20 cellular contexts compared by ENCODE assay signal in the genomic region with DNA sequence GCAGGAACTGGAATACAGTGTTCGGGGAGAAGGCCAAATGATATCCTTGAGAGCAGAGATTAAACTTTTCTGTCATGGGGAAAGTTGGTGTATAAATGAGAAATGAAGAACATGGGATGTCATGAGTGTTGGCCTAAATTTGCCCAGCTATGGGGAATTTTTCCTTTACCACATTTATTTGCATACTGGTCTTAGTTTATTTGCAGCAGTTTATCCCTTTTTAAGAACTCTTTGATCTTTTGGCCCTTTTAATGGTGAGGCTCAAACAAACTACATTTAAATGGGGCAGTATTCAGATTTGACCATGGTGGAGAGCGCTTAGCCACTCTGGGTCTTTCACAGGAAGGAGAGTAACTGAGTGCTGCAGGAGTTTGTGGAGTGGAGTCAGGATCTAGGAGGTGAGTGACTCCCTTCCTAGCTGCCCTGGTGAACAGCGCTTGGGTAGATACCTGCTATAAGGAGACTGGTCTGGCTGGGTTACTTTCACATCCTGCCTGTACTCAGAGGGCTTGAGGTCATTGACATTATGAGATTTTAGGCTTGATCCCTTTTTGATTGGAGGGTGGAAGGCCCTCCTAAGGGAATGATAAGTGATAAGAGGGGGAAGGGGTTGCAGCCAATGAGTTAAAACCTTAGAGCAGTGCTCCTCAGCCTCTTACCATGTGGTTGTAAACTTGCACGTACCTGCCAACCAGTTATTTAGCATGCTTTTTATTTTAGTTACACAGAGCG. TPM values are rescaled to one million over a fixed set of nuclear protein-coding genes. Genes with fewer than 3 reads are reported as not detected.
A peak's percentile ranks its signal among the peaks of the same experiment; 100 is the strongest.
DNase-seq lines count a peak whose midpoint lies in the region; ATAC-seq and TF ChIP-seq lines count a peak whose summit lies in the region.
"Had no signal": no experiment of that assay in that cellular context is flagged by ENCODE, and none has a peak within 500 bp of the region (broad histone marks: within the 10 kb centered on the region; RNA-seq: fewer than 3 reads in every experiment).

No MANE protein-coding gene starts in this region.

- no peak overlapping the region for H3K4me3 Mint-ChIP-seq in activated naive CD4-positive, alpha-beta T cell treated with anti-CD3 and anti-CD28 coated beads for 36 hours
- H3K4me3 Mint-ChIP-seq in central memory CD8-positive, alpha-beta T cell: no peak overlapping the region

- peaks cover 87% of the 10 kb centered on the region for H3K36me3 Mint-ChIP-seq in activated naive CD4-positive, alpha-beta T cell treated with anti-CD3 and anti-CD28 coated beads for 36 hours (ENCODE audit: low read depth)
- peaks cover 96% of the 10 kb centered on the region for H3K36me3 Mint-ChIP-seq in central memory CD8-positive, alpha-beta T cell (ENCODE audit: insufficient read depth)

- H3K9me3 Mint-ChIP-seq in activated naive CD4-positive, alpha-beta T cell treated with anti-CD3 and anti-CD28 coated beads for 36 hours: no peaks in the 10 kb centered on the region
- no peaks in the 10 kb centered on the region for H3K9me3 Mint-ChIP-seq in central memory CD8-positive, alpha-beta T cell

- in situ Hi-C loops in Panc1 (cut with HindIII; ENCODE audit: low pct_unique_long_range_greater_than_20kb, low sequenced_read_pairs): no loop called here
- in situ Hi-C loops in ACHN (cut with HindIII; ENCODE audit: low pct_ligation_motif_present, low pct_unique_long_range_greater_than_20kb, low sequenced_read_pairs): no loop called here

- H3K9me3 ChIP-seq in Panc1 (ENCODE audit: control insufficient read depth, insufficient read depth, low read depth, low read length) (no peaks in the 10 kb centered on the region), spleen (no peaks in the 10 kb centered on the region), thyroid gland (no peaks in the 10 kb centered on the region)

- H3K36me3 ChIP-seq in Panc1 (ENCODE audit: control insufficient read depth, insufficient read depth, low read length): peaks cover 62% of the 10 kb centered on the region
- peaks cover 15 to 100% (median 98%) of the 10 kb centered on the region in 6 donors for H3K36me3 ChIP-seq in spleen
- peaks cover 91 to 94% of the 10 kb centered on the region in 2 donors for H3K36me3 ChIP-seq in thyroid gland

- no peak for DNase-seq in activated naive CD4-positive, alpha-beta T cell treated with anti-CD3 and anti-CD28 coated beads for 36 hours
- no peak for DNase-seq in activated naive CD4-positive, alpha-beta T cell treated with anti-CD3 and anti-CD28 coated beads, Interleukin-2, amount 50 U/mL, for 16 hours
- DNase-seq in Panc1 (ENCODE audit: low read depth, low spot score): no peak
- DNase-seq in central memory CD8-positive, alpha-beta T cell (ENCODE audit: low spot score in 2 of 2): no peak
- DNase-seq in spleen: peak; percentile 15
- no peak for DNase-seq in NCI-H82 (lab: John Stamatoyannopoulos, UW)
- DNase-seq in ACHN: no peak
- no peak for DNase-seq in thyroid gland
- DNase-seq: amniotic stem cell; hippocampal formation; kidney; NCI-H187; NK-92 treated with Interleukin-12 subunit alpha and Interleukin-12 subunit beta, amount 100 ng/mL, for 24 hours; RPMI8226; stimulated activated CD4-positive, alpha-beta T cell treated with anti-CD3 and anti-CD28 coated beads, Interleukin-1b, Interleukin-23, amount 100 ng/mL, for 48 hours; substantia nigra; SW 1271 had no signal

- H3K27ac ChIP-seq in Panc1 (ENCODE audit: low read length) (no peak overlapping the region), spleen (peak overlapping the region in 4 of 8 donors; percentile 11 to 66 (median 43)), thyroid gland (no peak overlapping the region)

- no peak for TF ChIP-seq POLR2A in spleen (IDR thresholded peaks at IDR 0.05)
- TF ChIP-seq POLR2A in thyroid gland (IDR thresholded peaks at IDR 0.05): no peak

- ATAC-seq in Panc1: 0 out of 2 replicates have a peak, but pooled peaks have one; percentile 21
- ATAC-seq in central memory CD8-positive, alpha-beta T cell (replicated peaks; ENCODE audit: extremely low read depth, poor library complexity, severe bottlenecking): no peak
- ATAC-seq: sciatic nerve had no signal

- no peaks in the 10 kb centered on the region for H3K4me1 ChIP-seq in Panc1 (ENCODE audit: control insufficient read depth, insufficient read depth, low read length)
- H3K4me1 ChIP-seq in spleen: peaks cover 0 to 98% (median 36%) of the 10 kb centered on the region in 6 donors
- H3K4me1 ChIP-seq in thyroid gland: no peaks in the 10 kb centered on the region

- POLR2A ChIA-PET in Panc1 (lab: Charles Lee): no interaction called here

- WGBS in spleen, 5 donors: 74 to 84% (median 82%) methylated on average over 5 of the region's 5 CpGs
- 87 to 90% methylated on average over 5 of the region's 5 CpGs for WGBS in thyroid gland, 2 donors

- H3K4me3 ChIP-seq in Panc1 (ENCODE audit: low read depth in 2 of 2, low read length in 2 of 2) (no peak overlapping the region), spleen (no peak overlapping the region), thyroid gland (replicated peaks in 1 of 3) (no peak overlapping the region)

- peaks cover 54% of the 10 kb centered on the region for H3K4me1 Mint-ChIP-seq in activated naive CD4-positive, alpha-beta T cell treated with anti-CD3 and anti-CD28 coated beads for 36 hours (ENCODE audit: low read depth)
- peaks cover 76% of the 10 kb centered on the region for H3K4me1 Mint-ChIP-seq in central memory CD8-positive, alpha-beta T cell

- CTCF ChIA-PET in activated naive CD4-positive, alpha-beta T cell treated with anti-CD3 and anti-CD28 coated beads for 36 hours (lab: Charles Lee): no interaction called here
- CTCF ChIA-PET in Panc1 (lab: Charles Lee): no interaction called here

- H3K27me3 ChIP-seq in Panc1 (ENCODE audit: control insufficient read depth, insufficient read depth, low read length): no peaks in the 10 kb centered on the region
- no peaks in the 10 kb centered on the region for H3K27me3 ChIP-seq in spleen (replicated peaks in 1 of 7)
- H3K27me3 ChIP-seq in thyroid gland: no peaks in the 10 kb centered on the region

- no peaks in the 10 kb centered on the region for H3K27me3 Mint-ChIP-seq in activated naive CD4-positive, alpha-beta T cell treated with anti-CD3 and anti-CD28 coated beads for 36 hours (ENCODE audit: low read depth)
- H3K27me3 Mint-ChIP-seq in central memory CD8-positive, alpha-beta T cell: no peaks in the 10 kb centered on the region

- intact Hi-C loops in activated naive CD4-positive, alpha-beta T cell treated with anti-CD3 and anti-CD28 coated beads for 36 hours (cut with micrococcal nuclease): no loop called here
- intact Hi-C loops in Panc1 (cut with micrococcal nuclease; ENCODE audit: unreplicated experiment) (no loop called here), spleen (cut with DNase I; ENCODE audit: low total_unique reads) (no loop called here), thyroid gland (cut with DNase I) (no loop called here)

- peak overlapping the region; percentile 73 for H3K27ac Mint-ChIP-seq in activated naive CD4-positive, alpha-beta T cell treated with anti-CD3 and anti-CD28 coated beads for 36 hours
- peak overlapping the region; percentile 44 for H3K27ac Mint-ChIP-seq in central memory CD8-positive, alpha-beta T cell (ENCODE audit: low read depth)

- BruUV-seq in Panc1 (replicated peaks; lab: Mats Ljungman, UMichigan): no TSS peak

- no peak for TF ChIP-seq CTCF in Panc1 (IDR thresholded peaks at IDR 0.05)
- TF ChIP-seq CTCF in spleen (IDR thresholded peaks at IDR 0.05 in 8 of 11, conservative IDR thresholded peaks at IDR 0.05 in 3 of 11): no peak
- TF ChIP-seq CTCF in thyroid gland (IDR thresholded peaks at IDR 0.05): no peak

RNA-seq across cellular contexts. Expression of a gene that starts 10.7 kb away (rescaled TPM):
- 1 to 10 TPM; 2.4 to 2.5 TPM for total RNA-seq in activated naive CD4-positive, alpha-beta T cell treated with anti-CD3 and anti-CD28 coated beads for 36 hours
- total RNA-seq in Panc1 (2021; ENCODE audit: unreplicated experiment) (99.4 TPM), spleen (100 to 1,000 TPM in 2 of 7 donors, 10 to 100 TPM in 5; 68.0 to 135 (median 90.1) TPM), thyroid gland (10 to 100 TPM in 2 of 4 donors, 1 to 10 TPM in 2; 4.8 to 21.4 (median 12.4) TPM)
- polyA plus RNA-seq in Panc1 (2012; ENCODE audit: insufficient read length): 229 TPM
- 100 to 1,000 TPM; 109 to 117 (median 114) TPM for polyA plus RNA-seq in spleen

RNA-seq across cellular contexts. Expression of a gene that starts 11.9 kb away (rescaled TPM):
- total RNA-seq in activated naive CD4-positive, alpha-beta T cell treated with anti-CD3 and anti-CD28 coated beads for 36 hours: 100 to 1,000 TPM; 424 to 435 TPM
- total RNA-seq in Panc1 (2021; ENCODE audit: unreplicated experiment) (441 TPM), spleen (100 to 1,000 TPM; 119 to 474 (median 284) TPM), thyroid gland (10 to 100 TPM; 41.7 to 88.5 (median 70.5) TPM)
- 465 TPM for polyA plus RNA-seq in Panc1 (2012; ENCODE audit: insufficient read length)
- 100 to 1,000 TPM; 225 to 694 (median 516) TPM for polyA plus RNA-seq in spleen

RNA-seq across cellular contexts. Expression of a gene that starts 22.1 kb away (rescaled TPM):
- not detected for total RNA-seq in activated naive CD4-positive, alpha-beta T cell treated with anti-CD3 and anti-CD28 coated beads for 36 hours
- total RNA-seq in Panc1 (2021; ENCODE audit: unreplicated experiment) (0.08 TPM), spleen (under 1 TPM in 4 of 7 donors, not detected in 3; 0.05 to 0.26 (median 0.15) TPM), thyroid gland (under 1 TPM in 2 of 4 donors, not detected in 2; under 0.01 to 0.11 TPM)
- 0.10 TPM for polyA plus RNA-seq in Panc1 (2012; ENCODE audit: insufficient read length)
- polyA plus RNA-seq in spleen: under 1 TPM; 0.06 to 0.15 (median 0.09) TPM

RNA-seq across cellular contexts. Expression of a gene that starts 25.1 kb away (rescaled TPM):
- total RNA-seq in activated naive CD4-positive, alpha-beta T cell treated with anti-CD3 and anti-CD28 coated beads for 36 hours: not detected
- total RNA-seq in Panc1 (2021; ENCODE audit: unreplicated experiment): not detected
- 1.1 TPM for polyA plus RNA-seq in Panc1 (2012; ENCODE audit: insufficient read length)
- not detected for total RNA-seq in spleen
- 1 to 10 TPM in 1 of 3 donors, under 1 TPM in 1, not detected in 1; 0.72 to 2.7 TPM for polyA plus RNA-seq in spleen
- total RNA-seq in thyroid gland: not detected
- total RNA-seq: HT1080, kidney, mesenteric fat pad, sciatic nerve had no signal

RNA-seq across cellular contexts. Expression of a gene that starts 42.0 kb away (rescaled TPM):
- total RNA-seq in activated naive CD4-positive, alpha-beta T cell treated with anti-CD3 and anti-CD28 coated beads for 36 hours: under 1 TPM; 0.93 to 0.99 TPM
- total RNA-seq in Panc1 (2021; ENCODE audit: unreplicated experiment) (0.23 TPM), spleen (1 to 10 TPM in 4 of 7 donors, under 1 TPM in 2, not detected in 1; 0.70 to 2.0 (median 1.3) TPM), thyroid gland (1 to 10 TPM; 1.4 to 6.6 (median 3.0) TPM)
- polyA plus RNA-seq in Panc1 (2012; ENCODE audit: insufficient read length): 0.52 TPM
- polyA plus RNA-seq in spleen: 1 to 10 TPM; 1.5 to 2.6 (median 2.0) TPM
